ENCODE assay signal across 9 cellular contexts in the genomic region with DNA sequence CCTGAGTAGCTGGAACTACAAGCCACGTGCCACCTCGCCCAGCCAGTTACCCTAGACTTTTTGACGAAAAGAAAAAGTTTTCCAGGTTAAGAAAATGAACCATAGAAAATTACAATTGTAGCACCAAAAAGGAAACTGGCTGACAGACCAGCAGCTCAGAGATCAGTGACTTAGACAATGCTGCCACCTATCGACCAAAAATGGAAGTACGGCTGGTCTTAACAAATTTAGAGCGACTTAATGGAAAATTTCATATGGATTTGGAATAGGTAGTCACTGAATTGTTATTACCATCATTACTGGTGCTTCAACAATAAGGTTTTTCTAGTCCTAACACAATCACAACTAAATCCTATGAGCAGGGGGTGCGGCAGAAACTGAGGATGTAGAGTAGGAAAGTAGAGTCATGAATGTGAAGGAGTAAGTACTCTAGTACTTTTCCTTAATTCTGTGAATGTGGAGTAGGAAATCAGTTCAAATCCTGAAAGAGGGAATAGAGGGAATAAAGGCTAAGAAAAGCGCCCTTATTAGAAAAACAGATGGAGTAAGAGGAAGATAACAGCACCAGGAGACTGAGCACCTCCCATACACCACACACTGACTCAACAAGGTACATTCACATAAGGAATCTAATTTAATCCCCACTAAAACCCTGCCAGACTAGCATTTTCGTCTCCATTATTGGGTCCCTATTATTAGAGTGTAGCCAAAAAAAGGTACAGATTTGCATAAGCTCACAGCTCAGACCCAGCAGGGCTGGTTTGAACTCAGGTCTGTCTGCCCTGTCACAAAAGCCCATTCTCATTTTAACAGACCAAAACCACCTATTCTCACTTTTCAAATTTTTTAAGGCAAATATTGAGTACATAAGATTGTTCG. TPM values are rescaled to one million over a fixed set of nuclear protein-coding genes. Genes with fewer than 3 reads are reported as not detected.
DNase-seq lines count a peak whose midpoint lies in the region; ATAC-seq and TF ChIP-seq lines count a peak whose summit lies in the region.
"Had no signal": no experiment of that assay in that cellular context is flagged by ENCODE, and none has a peak within 500 bp of the region (broad histone marks: within the 10 kb centered on the region; RNA-seq: fewer than 3 reads in every experiment).

No MANE protein-coding gene starts in this region.

- CTCF ChIA-PET in RWPE1 (lab: Yijun Ruan, JAX), result interaction anchor here (0.6 to 3.6 kb wide), 14 partner anchors 8 to 597 kb away, joined by 3 to 33 read pairs (median 5); no protein-coding TSS in a partner anchor

- no peak overlapping the region for H2AFZ ChIP-seq in osteoblast (ENCODE audit: low read length)

- no peaks in the 10 kb centered on the region for H4K20me1 ChIP-seq in osteoblast (ENCODE audit: insufficient read depth, low read length)

- H3K9me3 ChIP-seq in osteoblast (ENCODE audit: low read depth, low read length) (no peaks in the 10 kb centered on the region), tibial nerve (no peaks in the 10 kb centered on the region)

- TF ChIP-seq CTCF in LNCAP (IDR thresholded peaks at IDR 0.05) (peak; percentile 95), RWPE1 (conservative IDR thresholded peaks at IDR 0.05; ENCODE audit: low read depth) (peak; percentile 88), fibroblast of villous mesenchyme (IDR thresholded peaks at IDR 0.05; ENCODE audit: insufficient read depth, low read depth, low read length) (peak; percentile 92), osteoblast (IDR thresholded peaks at IDR 0.05; ENCODE audit: extremely low read depth, low read depth, low read length) (peak; percentile 87), tibial nerve (IDR thresholded peaks at IDR 0.05) (peak; percentile 86 to 93 (median 92))

- H3K36me3 ChIP-seq in osteoblast (ENCODE audit: insufficient read depth, low read length), result no peaks in the 10 kb centered on the region
- H3K36me3 ChIP-seq in tibial nerve, result no peaks in the 10 kb centered on the region

- TF ChIP-seq EP300 in tibial nerve (IDR thresholded peaks at IDR 0.05), result no peak

- peak; percentile 23 for ATAC-seq in activated T-helper 17 cell treated with anti-CD3 and anti-CD28 coated beads, Interleukin-2, amount 50 U/mL, for 72 hours (replicated peaks)

- POLR2A ChIA-PET in RWPE1 (lab: Yijun Ruan, JAX; ENCODE audit: low non-redundant PET), result no interaction called here

- H3K4me3 ChIP-seq in fibroblast of villous mesenchyme (ENCODE audit: low read depth, low read length) (no peak overlapping the region), osteoblast (ENCODE audit: insufficient read depth, low read length) (no peak overlapping the region), tibial nerve (no peak overlapping the region)

- H3K79me2 ChIP-seq in osteoblast (ENCODE audit: insufficient read depth, low read length), result no peaks in the 10 kb centered on the region

- no peak overlapping the region for H3K4me2 ChIP-seq in osteoblast (ENCODE audit: insufficient read depth, low read length)

- no peak overlapping the region for H3K4me3 Mint-ChIP-seq in activated T-helper 17 cell treated with anti-CD3 and anti-CD28 coated beads, Interleukin-2, amount 50 U/mL, for 72 hours

- 1 to 3% methylated on average over 10 of the region's 10 CpGs for WGBS in tibial nerve, 2 donors

- no peak for TF ChIP-seq POLR2A in tibial nerve (IDR thresholded peaks at IDR 0.05)

- no peak overlapping the region for H3K27ac Mint-ChIP-seq in activated T-helper 17 cell treated with anti-CD3 and anti-CD28 coated beads, Interleukin-2, amount 50 U/mL, for 72 hours

- H3K27ac ChIP-seq in RWPE1 (no peak overlapping the region), osteoblast (ENCODE audit: low read depth, low read length) (no peak overlapping the region), tibial nerve (no peak overlapping the region)

- peaks cover 23% of the 10 kb centered on the region for H3K27me3 Mint-ChIP-seq in activated T-helper 17 cell treated with anti-CD3 and anti-CD28 coated beads, Interleukin-2, amount 50 U/mL, for 72 hours

- no peaks in the 10 kb centered on the region for H3K9me3 Mint-ChIP-seq in activated T-helper 17 cell treated with anti-CD3 and anti-CD28 coated beads, Interleukin-2, amount 50 U/mL, for 72 hours

- peak; percentile 17 for DNase-seq in NK-92 treated with Interleukin-12 subunit alpha and Interleukin-12 subunit beta, amount 100 ng/mL, for 24 hours (lab: John Stamatoyannopoulos, UW)
- DNase-seq in NK-92 (lab: John Stamatoyannopoulos, UW; ENCODE audit: unreplicated experiment) (no peak), RWPE1 (ENCODE audit: low spot score) (peak; percentile 50), fibroblast of villous mesenchyme (ENCODE audit: low read depth) (peak; percentile 82), osteoblast (ENCODE audit: insufficient read length, low spot score, missing footprints) (peak; percentile 65), tibial nerve (ENCODE audit: low spot score in 2 of 2) (peak; percentile 78 to 98)

- H3K4me1 ChIP-seq in osteoblast (ENCODE audit: insufficient read depth, low read length), result peaks cover 5% of the 10 kb centered on the region
- peaks cover 0 to 20% (median 5%) of the 10 kb centered on the region in 4 donors for H3K4me1 ChIP-seq in tibial nerve

- peaks cover 43% of the 10 kb centered on the region for H3K27me3 ChIP-seq in osteoblast (ENCODE audit: insufficient read depth, low read length)
- no peaks in the 10 kb centered on the region for H3K27me3 ChIP-seq in tibial nerve

- peaks cover 5% of the 10 kb centered on the region for H3K36me3 Mint-ChIP-seq in activated T-helper 17 cell treated with anti-CD3 and anti-CD28 coated beads, Interleukin-2, amount 50 U/mL, for 72 hours (ENCODE audit: low read depth)

- peaks cover 15% of the 10 kb centered on the region for H3K4me1 Mint-ChIP-seq in activated T-helper 17 cell treated with anti-CD3 and anti-CD28 coated beads, Interleukin-2, amount 50 U/mL, for 72 hours

RNA-seq across cellular contexts. Expression of a gene that starts 37.9 kb away (rescaled TPM):
- total RNA-seq in activated T-helper 17 cell treated with anti-CD3 and anti-CD28 coated beads, Interleukin-2, amount 50 U/mL, for 72 hours, result 10 to 100 TPM; 42.1 to 57.9 TPM
- total RNA-seq in fibroblast of villous mesenchyme, result 126 and 135 TPM in 2 replicates
- total RNA-seq in osteoblast, result 128 and 207 TPM in 2 replicates
- total RNA-seq in tibial nerve, result 100 to 1,000 TPM; 106 to 175 (median 157) TPM

RNA-seq across cellular contexts. Expression of a gene that starts 49.4 kb away (rescaled TPM):
- total RNA-seq in activated T-helper 17 cell treated with anti-CD3 and anti-CD28 coated beads, Interleukin-2, amount 50 U/mL, for 72 hours, result not detected
- total RNA-seq in fibroblast of villous mesenchyme (not detected in 2 replicates), osteoblast (not detected in 2 replicates), tibial nerve (not detected)
- total RNA-seq: urinary bladder had no signal
